In the genomic region with DNA sequence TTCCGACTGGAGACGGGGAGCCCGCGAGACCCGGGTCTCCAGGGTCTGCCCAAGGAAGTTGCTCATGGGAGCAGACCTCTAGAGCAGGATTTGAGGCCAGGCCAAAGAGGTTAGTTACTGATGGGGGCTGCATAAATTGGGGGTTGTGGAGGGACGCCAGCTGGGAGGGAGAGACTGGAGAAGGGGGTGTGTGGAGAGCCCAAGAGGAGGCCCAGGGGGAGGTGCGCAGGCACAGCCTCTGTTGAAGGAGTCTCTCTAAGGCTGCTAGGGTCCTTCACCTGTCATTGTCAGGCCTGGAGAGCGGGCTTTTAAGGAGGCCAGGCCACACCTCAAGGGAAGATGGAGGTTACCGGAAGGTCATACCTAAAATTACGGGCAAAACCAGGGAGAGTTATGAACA, we compare ENCODE assay signal across 26 cellular contexts. TPM values are rescaled to one million over a fixed set of nuclear protein-coding genes. Genes with fewer than 3 reads are reported as not detected.
DNase-seq lines count a peak whose midpoint lies in the region; ATAC-seq and TF ChIP-seq lines count a peak whose summit lies in the region.
"Had no signal": no experiment of that assay in that cellular context is flagged by ENCODE, and none has a peak within 500 bp of the region (broad histone marks: within the 10 kb centered on the region; RNA-seq: fewer than 3 reads in every experiment).

No MANE protein-coding gene starts in this region.

- peaks cover 14% of the 10 kb centered on the region for H3K4me1 ChIP-seq in rectal smooth muscle tissue (ENCODE audit: control insufficient read depth, insufficient read depth, low read length)
- H3K4me1 ChIP-seq in aorta (ENCODE audit: control insufficient read depth in 1 of 2, insufficient read depth in 2 of 2, low read length in 2 of 2), result no peaks in the 10 kb centered on the region
- H3K4me1 ChIP-seq in CD8-positive, alpha-beta T cell (ENCODE audit: insufficient read depth, low read length), result no peaks in the 10 kb centered on the region
- H3K4me1 ChIP-seq: pancreas had no signal

- ATAC-seq in Right ventricle myocardium inferior, result peak; percentile 45
- ATAC-seq in aorta (ENCODE audit: low FRiP score), result peak; percentile 59
- ATAC-seq in CD8-positive, alpha-beta T cell, result no peak
- no peak for ATAC-seq in HG03025 (IDR thresholded peaks at IDR 0.05; ENCODE audit: low FRiP score, unreplicated experiment)
- ATAC-seq: activated naive CD8-positive, alpha-beta T cell treated with anti-CD3 and anti-CD28 coated beads, Interleukin-2, amount 50 U/mL, for 24 hours; HCT116 had no signal

- CTCF ChIA-PET in CD8-positive, alpha-beta T cell (lab: Charles Lee), result no interaction called here

- POLR2A ChIA-PET in CD8-positive, alpha-beta T cell (lab: Charles Lee), result no interaction called here

- H3K9me3 Mint-ChIP-seq in CD8-positive, alpha-beta T cell, result no peaks in the 10 kb centered on the region
- H3K9me3 Mint-ChIP-seq: activated CD4-positive, alpha-beta T cell treated with anti-CD3 and anti-CD28 coated beads, Interleukin-2, amount 10 ng/mL, durations not matched to agents 7 days and 5 days; activated naive CD8-positive, alpha-beta T cell treated with anti-CD3 and anti-CD28 coated beads, Interleukin-2, amount 50 U/mL, for 24 hours; type B pancreatic cell had no signal

- H3K27me3 ChIP-seq in layer of hippocampus (ENCODE audit: control insufficient read depth, insufficient read depth, low read length), result no peaks in the 10 kb centered on the region
- H3K27me3 ChIP-seq in rectal smooth muscle tissue (ENCODE audit: control insufficient read depth, insufficient read depth, low read length), result no peaks in the 10 kb centered on the region
- H3K27me3 ChIP-seq in aorta (ENCODE audit: control insufficient read depth in 1 of 2, insufficient read depth in 2 of 2, low read length in 1 of 2), result no peaks in the 10 kb centered on the region
- no peaks in the 10 kb centered on the region for H3K27me3 ChIP-seq in CD8-positive, alpha-beta T cell (ENCODE audit: insufficient read depth, low read length)
- H3K27me3 ChIP-seq: pancreas had no signal

- DNase-seq in Right ventricle myocardium inferior (ENCODE audit: missing footprints), result no peak
- DNase-seq in cardiac septum (ENCODE audit: low spot score), result no peak
- DNase-seq in aorta, result no peak
- DNase-seq in iPS-NIHi11 (ENCODE audit: low spot score), result no peak
- no peak for DNase-seq in CD8-positive, alpha-beta T cell
- DNase-seq: 8988T; activated CD4-positive, alpha-beta T cell treated with anti-CD3 and anti-CD28 coated beads, Interleukin-2, amount 10 ng/mL, durations not matched to agents 7 days and 5 days; activated naive CD8-positive, alpha-beta T cell treated with anti-CD3 and anti-CD28 coated beads, Interleukin-2, amount 50 U/mL, for 24 hours; foreskin fibroblast; KG1; mammary epithelial cell; NCI-H1436 treated with DMSO at 0.1 percent for 48 hours; NCI-H524 treated with DMSO at 0.1 percent for 48 hours; SK-N-SH; stimulated activated CD4-positive, alpha-beta T cell treated with anti-CD3 and anti-CD28 coated beads, Interleukin-2, amount 100 ng/mL, for 48 hours; stimulated activated naive CD4-positive, alpha-beta T cell had no signal

- peaks cover 3% of the 10 kb centered on the region for H3K27me3 Mint-ChIP-seq in CD8-positive, alpha-beta T cell (ENCODE audit: low read depth)
- H3K27me3 Mint-ChIP-seq: activated CD4-positive, alpha-beta T cell treated with anti-CD3 and anti-CD28 coated beads, Interleukin-2, amount 10 ng/mL, durations not matched to agents 7 days and 5 days had no signal

- no peaks in the 10 kb centered on the region for H3K4me1 Mint-ChIP-seq in CD8-positive, alpha-beta T cell (ENCODE audit: low read depth)
- H3K4me1 Mint-ChIP-seq: activated CD4-positive, alpha-beta T cell treated with anti-CD3 and anti-CD28 coated beads, Interleukin-2, amount 10 ng/mL, durations not matched to agents 7 days and 5 days; activated naive CD8-positive, alpha-beta T cell treated with anti-CD3 and anti-CD28 coated beads, Interleukin-2, amount 50 U/mL, for 24 hours had no signal

- H3K4me3 Mint-ChIP-seq in CD8-positive, alpha-beta T cell, result no peak overlapping the region
- H3K4me3 Mint-ChIP-seq: activated CD4-positive, alpha-beta T cell treated with anti-CD3 and anti-CD28 coated beads, Interleukin-2, amount 10 ng/mL, durations not matched to agents 7 days and 5 days; activated naive CD8-positive, alpha-beta T cell treated with anti-CD3 and anti-CD28 coated beads, Interleukin-2, amount 50 U/mL, for 24 hours; type B pancreatic cell had no signal

- intact Hi-C loops in Right ventricle myocardium inferior (cut with DNase I), result loop anchor here (2.0 to 10.0 kb wide), 2 partner anchors 42 to 96 kb away; partner anchors contain the start of gene PLA2G2A
- intact Hi-C loops in cardiac septum (cut with DNase I), result loop anchor here (10.0 kb wide), 1 partner anchor 414 kb away; the partner anchor contains the start of gene CAMK2N1
- intact Hi-C loops in aorta (cut with DNase I), result no loop called here
- intact Hi-C loops in CD8-positive, alpha-beta T cell (cut with DNase I, micrococcal nuclease), result no loop called here

- WGBS in aorta, 2 donors, result 37 to 49% methylated on average over 10 of the region's 10 CpGs

- H3K27ac Mint-ChIP-seq in CD8-positive, alpha-beta T cell, result no peak overlapping the region
- H3K27ac Mint-ChIP-seq: activated CD4-positive, alpha-beta T cell treated with anti-CD3 and anti-CD28 coated beads, Interleukin-2, amount 10 ng/mL, durations not matched to agents 7 days and 5 days; activated naive CD8-positive, alpha-beta T cell treated with anti-CD3 and anti-CD28 coated beads, Interleukin-2, amount 50 U/mL, for 24 hours; type B pancreatic cell had no signal

- H3K36me3 Mint-ChIP-seq in CD8-positive, alpha-beta T cell, result no peaks in the 10 kb centered on the region
- H3K36me3 Mint-ChIP-seq: type B pancreatic cell had no signal

- no peaks in the 10 kb centered on the region for H3K36me3 ChIP-seq in rectal smooth muscle tissue (ENCODE audit: control insufficient read depth, insufficient read depth, low read length)
- no peaks in the 10 kb centered on the region for H3K36me3 ChIP-seq in aorta (ENCODE audit: control insufficient read depth in 1 of 2, insufficient read depth in 2 of 2, low read length in 1 of 2)
- H3K36me3 ChIP-seq in CD8-positive, alpha-beta T cell (ENCODE audit: insufficient read depth, low read length), result no peaks in the 10 kb centered on the region
- H3K36me3 ChIP-seq: pancreas, WERI-Rb-1 had no signal

- no peak overlapping the region for H3K9ac ChIP-seq in rectal smooth muscle tissue (ENCODE audit: low read length)
- H3K9ac ChIP-seq: SK-N-SH had no signal

- H3K27ac ChIP-seq in layer of hippocampus (ENCODE audit: low read depth, low read length), result peak overlapping the region; percentile 38
- H3K27ac ChIP-seq in rectal smooth muscle tissue (ENCODE audit: low read depth, low read length), result peak overlapping the region; percentile 93
- H3K27ac ChIP-seq in aorta (ENCODE audit: low read depth in 1 of 2, low read length in 2 of 2), result peak overlapping the region in 1 of 2 donors; percentile 29
- H3K27ac ChIP-seq in CD8-positive, alpha-beta T cell (ENCODE audit: low read depth, low read length), result no peak overlapping the region
- H3K27ac ChIP-seq: pancreas, WERI-Rb-1 had no signal

- H3K4me3 ChIP-seq in rectal smooth muscle tissue (ENCODE audit: low read length), result peak overlapping the region; percentile 61
- H3K4me3 ChIP-seq in aorta (ENCODE audit: low read length in 2 of 2), result peak overlapping the region in 1 of 2 donors; percentile 49
- H3K4me3 ChIP-seq in CD8-positive, alpha-beta T cell (ENCODE audit: low read depth, low read length), result no peak overlapping the region
- H3K4me3 ChIP-seq: pancreas had no signal

- no peak for TF ChIP-seq CTCF in CD8-positive, alpha-beta T cell (IDR thresholded peaks at IDR 0.05)

- no peaks in the 10 kb centered on the region for H3K9me3 ChIP-seq in aorta (ENCODE audit: control insufficient read depth, low read length)
- H3K9me3 ChIP-seq in CD8-positive, alpha-beta T cell (ENCODE audit: low read length), result no peaks in the 10 kb centered on the region
- H3K9me3 ChIP-seq: pancreas, SK-N-SH had no signal

RNA-seq across cellular contexts. Expression of gene PLA2G5, which starts 0.4 kb away (rescaled TPM):
- total RNA-seq in Right ventricle myocardium inferior (65.6 TPM), cardiac septum (36.4 TPM), aorta (1 to 10 TPM; 4.0 to 6.8 TPM)
- 10 to 100 TPM; 10.3 to 13.7 TPM for polyA plus RNA-seq in aorta
- total RNA-seq in CD8-positive, alpha-beta T cell, result not detected
- total RNA-seq: activated CD4-positive, alpha-beta T cell treated with anti-CD3 and anti-CD28 coated beads, Interleukin-2, amount 10 ng/mL, durations not matched to agents 7 days and 5 days; bronchial epithelial cell; mammary epithelial cell; T-helper 2 cell treated with Interferon-gamma antibody and Interleukin-4, amounts not matched to agents 100 ng/mL and 5 ng/mL, for 36 hours had no signal
- polyA plus RNA-seq: SK-N-SH had no signal

RNA-seq across cellular contexts. Expression of gene PLA2G2D, which starts 49.0 kb away (rescaled TPM):
- total RNA-seq in Right ventricle myocardium inferior (not detected), cardiac septum (not detected), aorta (under 1 TPM in 1 of 2 donors, not detected in 1; 0.33 TPM)
- not detected for polyA plus RNA-seq in aorta
- not detected for total RNA-seq in CD8-positive, alpha-beta T cell
- total RNA-seq: activated CD4-positive, alpha-beta T cell treated with anti-CD3 and anti-CD28 coated beads, Interleukin-2, amount 10 ng/mL, durations not matched to agents 7 days and 5 days; bronchial epithelial cell; dermis microvascular lymphatic vessel endothelial cell; mammary epithelial cell; T-helper 2 cell treated with Interferon-gamma antibody and Interleukin-4, amounts not matched to agents 100 ng/mL and 5 ng/mL, for 36 hours had no signal
- polyA plus RNA-seq: mammary epithelial cell, pancreas, SK-N-SH had no signal

Comparison
In these comparisons a context has a peak if more than half of its experiments do, and no peak if none do; other contexts are left out.
1. ATAC-seq: peak in Right ventricle myocardium inferior (single experiment) and aorta (single experiment); none in CD8-positive, alpha-beta T cell (single experiment) and HG03025 (single experiment).
2. RNA of gene PLA2G5, which starts 0.4 kb away (total RNA-seq): 65.6 TPM in Right ventricle myocardium inferior (single experiment), 36.4 TPM in cardiac septum (single experiment) and 4.0 to 6.8 TPM in aorta; not detected in CD8-positive, alpha-beta T cell; every median in the first group is over 4 times any median in the second.
3. intact Hi-C loops: an anchor here in Right ventricle myocardium inferior (2.0 to 10.0 kb wide) and cardiac septum (10.0 kb wide); none called in aorta and CD8-positive, alpha-beta T cell.